Comparison of ENCODE assay signal across 8 cellular contexts in genomic region chr6:60737764-60738425, GRCh38.
A peak's percentile ranks its signal among the peaks of the same experiment; 100 is the strongest.
DNase-seq lines count a peak whose midpoint lies in the region; ATAC-seq, FAIRE-seq and TF ChIP-seq lines count a peak whose summit lies in the region.
"Not testable (repeated sequence)": the region's sequence is repeated elsewhere in the genome, so short reads cannot be mapped to it uniquely, and the experiment has no call there.

No MANE protein-coding gene starts in this region.

- not testable (repeated sequence) for H3K4me2 ChIP-seq in GM12878 (ENCODE audit: control insufficient read depth, insufficient read depth)

- WGBS in GM12878 (ENCODE audit: insufficient coverage, insufficient replicate concordance, low lambda C conversion rate, missing lambda C conversion rate): 43% methylated on average over 2 of the region's 2 CpGs

- in situ Hi-C loops in GM12878 (cut with MboI): not testable (repeated sequence)

- intact Hi-C loops in GM12878 (cut with micrococcal nuclease; ENCODE audit: unreplicated experiment): not testable (repeated sequence)

- not testable (repeated sequence) for H3K4me1 ChIP-seq in GM12878 (ENCODE audit: control insufficient read depth, insufficient read depth, low read length)

- RAD21 ChIA-PET in GM12878 (lab: Charles Lee; ENCODE audit: unreplicated experiment): not testable (repeated sequence)

- POLR2A ChIA-PET in GM12878 (lab: Charles Lee): not testable (repeated sequence)

- not testable (repeated sequence) for H3K79me2 ChIP-seq in GM12878 (ENCODE audit: control insufficient read depth, insufficient read depth, low read length)

- not testable (repeated sequence) for H3K4me1 Mint-ChIP-seq in stimulated activated memory B cell treated with anti-CD40 and anti-IgM and Interleukin-4, amounts not matched to agents 10 μg/mL and 1 μg/mL and 100 μg/mL, for 72 hours

- not testable (repeated sequence) for H3K9ac ChIP-seq in GM12878 (ENCODE audit: control insufficient read depth, insufficient read depth, low read length)

- not testable (repeated sequence) for H3K4me3 Mint-ChIP-seq in stimulated activated memory B cell treated with anti-CD40 and anti-IgM and Interleukin-4, amounts not matched to agents 10 μg/mL and 1 μg/mL and 100 μg/mL, for 72 hours

- H3K4me3 ChIP-seq in GM12878: not testable (repeated sequence)

- TF ChIP-seq EP300 in GM12878 (IDR thresholded peaks at IDR 0.05; ENCODE audit: borderline replicate concordance in 1 of 2, control insufficient read depth in 1 of 2, low read depth in 2 of 2, low read length in 2 of 2): not testable (repeated sequence)

- TF ChIP-seq RAD21 in GM12878 (IDR thresholded peaks at IDR 0.05; ENCODE audit: insufficient read depth, low read depth, low read length): not testable (repeated sequence)

- CTCF ChIA-PET in GM12878 (lab: Yijun Ruan, JAX): not testable (repeated sequence)

- not testable (repeated sequence) for H2AFZ ChIP-seq in GM12878 (ENCODE audit: control insufficient read depth, low read depth, low read length)

- not testable (repeated sequence) for FAIRE-seq in GM12878 (lab: Jason Lieb, UNC)

- not testable (repeated sequence) for H4K20me1 ChIP-seq in GM12878 (ENCODE audit: control insufficient read depth, insufficient read depth)

- not testable (repeated sequence) for DNase-seq in GM12878 (ENCODE audit: low read depth, low spot score)

- TF ChIP-seq CTCF in GM12878 (IDR thresholded peaks at IDR 0.05 in 2 of 3, conservative IDR thresholded peaks at IDR 0.05 in 1 of 3; ENCODE audit: control insufficient read depth in 2 of 3, extremely low read depth in 1 of 3, insufficient read depth in 1 of 3, low read depth in 3 of 3, low read length in 3 of 3): not testable (repeated sequence)

- H3K27ac Mint-ChIP-seq in stimulated activated memory B cell treated with anti-CD40 and anti-IgM and Interleukin-4, amounts not matched to agents 10 μg/mL and 1 μg/mL and 100 μg/mL, for 72 hours: not testable (repeated sequence)

- H3K36me3 ChIP-seq in GM12878 (ENCODE audit: control insufficient read depth in 2 of 2, insufficient read depth in 2 of 2, low read length in 1 of 2): not testable (repeated sequence)

- not testable (repeated sequence) for H3K9me3 Mint-ChIP-seq in stimulated activated memory B cell treated with anti-CD40 and anti-IgM and Interleukin-4, amounts not matched to agents 10 μg/mL and 1 μg/mL and 100 μg/mL, for 72 hours

- H3K27me3 Mint-ChIP-seq in stimulated activated memory B cell treated with anti-CD40 and anti-IgM and Interleukin-4, amounts not matched to agents 10 μg/mL and 1 μg/mL and 100 μg/mL, for 72 hours: not testable (repeated sequence)

- not testable (repeated sequence) for H3K9me3 ChIP-seq in GM12878 (replicated peaks; ENCODE audit: control insufficient read depth, insufficient read depth, low read length)

- H3K27me3 ChIP-seq in GM12878 (replicated peaks in 1 of 2; ENCODE audit: control insufficient read depth in 2 of 2, insufficient read depth in 2 of 2, low read length in 1 of 2): not testable (repeated sequence)

- not testable (repeated sequence) for H3K36me3 Mint-ChIP-seq in stimulated activated memory B cell treated with anti-CD40 and anti-IgM and Interleukin-4, amounts not matched to agents 10 μg/mL and 1 μg/mL and 100 μg/mL, for 72 hours

- peak; percentile 67 for ATAC-seq in GM18499 (IDR thresholded peaks at IDR 0.05; ENCODE audit: insufficient read depth, unreplicated experiment)
- ATAC-seq in GM18873 (IDR thresholded peaks at IDR 0.05; ENCODE audit: low FRiP score, unreplicated experiment): peak; percentile 64
- peak; percentile 77 for ATAC-seq in GM21423 (IDR thresholded peaks at IDR 0.05; ENCODE audit: unreplicated experiment)
- ATAC-seq in HG02678 (IDR thresholded peaks at IDR 0.05; ENCODE audit: unreplicated experiment): peak; percentile 76
- peak; percentile 93 for ATAC-seq in HG03175 (IDR thresholded peaks at IDR 0.05; ENCODE audit: unreplicated experiment)
- ATAC-seq in HG03521 (IDR thresholded peaks at IDR 0.05; ENCODE audit: unreplicated experiment): peak; percentile 67
- ATAC-seq in GM12878: peak; percentile 72
- peak; percentile 64 for ATAC-seq in stimulated activated memory B cell treated with anti-CD40 and anti-IgM and Interleukin-4, amounts not matched to agents 10 μg/mL and 1 μg/mL and 100 μg/mL, for 72 hours

- BruUV-seq in GM12878 (replicated peaks; lab: Mats Ljungman, UMichigan): not testable (repeated sequence)

- SMC1A ChIA-PET in GM12878 (lab: Charles Lee; ENCODE audit: uncharacterized antibody, unreplicated experiment): not testable (repeated sequence)

- not testable (repeated sequence) for H3K27ac ChIP-seq in GM12878 (ENCODE audit: control insufficient read depth, insufficient read depth)

- not testable (repeated sequence) for TF ChIP-seq POLR2A in GM12878 (IDR thresholded peaks at IDR 0.05; ENCODE audit: low read depth, low read length)
